ENCODE assay signal across 11 cellular contexts in the genomic region with DNA sequence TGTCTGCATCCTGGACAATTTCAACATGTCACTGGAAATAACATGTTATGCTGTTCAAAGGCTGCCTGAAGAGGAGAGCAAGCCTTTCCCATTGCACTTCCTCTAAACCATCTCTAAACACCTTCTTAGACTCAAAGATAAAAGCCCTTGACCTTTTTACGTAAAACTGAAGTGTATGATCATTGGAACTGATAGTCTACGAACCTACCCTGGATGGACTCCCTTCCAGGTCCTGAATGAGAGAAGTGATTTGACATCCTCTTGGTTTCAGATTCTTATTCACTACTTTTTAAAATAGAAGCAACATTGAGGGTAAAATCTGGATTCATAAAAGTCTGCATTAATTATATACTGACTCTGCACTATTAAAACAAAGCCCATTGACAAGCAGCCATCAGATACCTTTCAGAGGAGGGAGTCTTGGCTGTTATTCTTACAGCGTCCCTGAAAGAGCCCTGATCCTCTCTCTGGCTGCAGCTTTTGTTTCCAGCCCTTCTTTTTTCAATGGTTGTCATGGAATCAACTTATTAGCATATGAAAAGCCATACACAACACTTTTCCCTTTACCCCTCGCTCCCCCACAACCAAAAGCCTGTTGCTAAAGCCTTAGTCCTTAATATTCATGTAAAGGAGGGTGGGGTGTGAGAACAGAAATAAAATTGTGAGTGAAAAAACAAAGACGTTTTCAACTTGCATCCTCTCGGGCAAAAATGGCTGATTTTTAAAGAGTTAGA.
A peak's percentile ranks its signal among the peaks of the same experiment; 100 is the strongest.
DNase-seq lines count a peak whose midpoint lies in the region; ATAC-seq and TF ChIP-seq lines count a peak whose summit lies in the region.
"Had no signal": no experiment of that assay in that cellular context is flagged by ENCODE, and none has a peak within 500 bp of the region (broad histone marks: within the 10 kb centered on the region; RNA-seq: fewer than 3 reads in every experiment).

No MANE protein-coding gene starts in this region.

- no peak overlapping the region for H3K27ac ChIP-seq in IMR-90 (ENCODE audit: insufficient read depth, low read length)
- peak overlapping the region; percentile 97 for H3K27ac ChIP-seq in iPS-18a (ENCODE audit: low read length)
- H3K27ac ChIP-seq in smooth muscle cell (ENCODE audit: low read depth), result no peak overlapping the region
- H3K27ac ChIP-seq in aorta (ENCODE audit: low read depth in 1 of 2, low read length in 2 of 2), result no peak overlapping the region
- no peak overlapping the region for H3K27ac ChIP-seq in SJCRH30

- peaks cover 3% of the 10 kb centered on the region; the same call in 1 of the 2 replicates for H3K9me1 ChIP-seq in IMR-90 (ENCODE audit: insufficient read depth, low read length)

- no peak overlapping the region for H3K56ac ChIP-seq in IMR-90 (ENCODE audit: extremely low read depth, insufficient read depth, low read length)

- H3K4me3 ChIP-seq in IMR-90 (ENCODE audit: insufficient read depth, low read depth, low read length) (no peak overlapping the region), iPS-18a (ENCODE audit: low read length) (peak overlapping the region; percentile 47), smooth muscle cell (no peak overlapping the region), aorta (ENCODE audit: low read length in 2 of 2) (no peak overlapping the region), SJCRH30 (no peak overlapping the region)

- no peak overlapping the region for H4K91ac ChIP-seq in IMR-90 (ENCODE audit: insufficient read depth, low read depth, low read length)

- no peaks in the 10 kb centered on the region for H4K20me1 ChIP-seq in IMR-90 (ENCODE audit: insufficient read depth, low read length)
- H4K20me1 ChIP-seq in smooth muscle cell (ENCODE audit: low read depth), result no peaks in the 10 kb centered on the region

- H2AK9ac ChIP-seq in IMR-90 (replicated peaks; ENCODE audit: low read depth, low read length, poor library complexity), result no peak overlapping the region

- ATAC-seq in IMR-90 (ENCODE audit: low read depth) (no peak; the same call in 1 of the 2 replicates), aorta (ENCODE audit: low FRiP score) (no peak)
- ATAC-seq: HepG2 had no signal

- DNase-seq in IMR-90 (no peak), NCI-H748 treated with DMSO at 0.1 percent for 48 hours (lab: John Stamatoyannopoulos, UW) (peak; percentile 85), smooth muscle cell (lab: John Stamatoyannopoulos, UW; ENCODE audit: unreplicated experiment) (no peak), aorta (no peak), SJCRH30 (no peak), SIG-M5 treated with dmso at 0.1 percent for 504 hours (lab: John Stamatoyannopoulos, UW; ENCODE audit: unreplicated experiment) (no peak)
- DNase-seq: activated CD4-positive, CD25-positive, alpha-beta regulatory T cell treated with anti-CD3 and anti-CD28 coated beads, Interleukin-2, amount 50 U/mL, for 72 hours; CD4-positive, alpha-beta memory T cell; NCI-H1694 had no signal

- H3K4me2 ChIP-seq in IMR-90 (ENCODE audit: low read depth, low read length), result no peak overlapping the region; the same call in 1 of the 2 replicates
- peak overlapping the region; percentile 28 for H3K4me2 ChIP-seq in smooth muscle cell

- 80% methylated on average over 1 of the region's 6 CpGs; no CpG with 5 or more reads in 1 of the 2 experiments for WGBS in IMR-90 (ENCODE audit: extremely low coverage in 2 of 2, insufficient read length in 1 of 2), 2 experiments
- 35% methylated on average over 6 of the region's 6 CpGs for WGBS in smooth muscle cell (ENCODE audit: low lambda C conversion rate)
- WGBS in aorta, 2 donors, result 83 to 87% methylated on average over 6 of the region's 6 CpGs

- H3K14ac ChIP-seq in IMR-90 (replicated peaks; ENCODE audit: low read depth, low read length), result no peak overlapping the region; the same call in 1 of the 2 replicates

- no peaks in the 10 kb centered on the region for H3K79me2 ChIP-seq in smooth muscle cell (ENCODE audit: low read depth)

- H3K27me3 ChIP-seq in IMR-90 (ENCODE audit: control insufficient read depth, insufficient read depth, low read length), result no peaks in the 10 kb centered on the region; the same call in 1 of the 2 replicates
- no peaks in the 10 kb centered on the region for H3K27me3 ChIP-seq in iPS-18a (ENCODE audit: control insufficient read depth, insufficient read depth, low read length)
- H3K27me3 ChIP-seq in smooth muscle cell (ENCODE audit: low read depth), result no peaks in the 10 kb centered on the region
- no peaks in the 10 kb centered on the region for H3K27me3 ChIP-seq in aorta (ENCODE audit: control insufficient read depth in 1 of 2, insufficient read depth in 2 of 2, low read length in 1 of 2)
- no peaks in the 10 kb centered on the region for H3K27me3 ChIP-seq in SJCRH30

- TF ChIP-seq POLR2A in IMR-90 (IDR thresholded peaks at IDR 0.05; ENCODE audit: low read depth, low read length), result no peak

- H3K4ac ChIP-seq in IMR-90 (ENCODE audit: low read depth, low read length), result no peak overlapping the region

- H3K18ac ChIP-seq in IMR-90 (ENCODE audit: low read depth, low read length), result peak overlapping the region; percentile 37; the same call in 1 of the 2 replicates

- no peak overlapping the region for H2BK120ac ChIP-seq in IMR-90 (ENCODE audit: low read depth, low read length)

- no peaks in the 10 kb centered on the region for H3F3A ChIP-seq in smooth muscle cell (ENCODE audit: low read depth)

- TF ChIP-seq RAD21 in IMR-90 (IDR thresholded peaks at IDR 0.05; ENCODE audit: low read length), result no peak

- H3K9me3 ChIP-seq in IMR-90 (ENCODE audit: control insufficient read depth, insufficient read depth, low read length) (no peaks in the 10 kb centered on the region), iPS-18a (ENCODE audit: control insufficient read depth, low read depth, low read length) (no peaks in the 10 kb centered on the region), smooth muscle cell (replicated peaks; ENCODE audit: low read depth) (no peaks in the 10 kb centered on the region), aorta (ENCODE audit: control insufficient read depth, low read length) (no peaks in the 10 kb centered on the region), SJCRH30 (replicated peaks) (no peaks in the 10 kb centered on the region)

- H3K23ac ChIP-seq in IMR-90 (ENCODE audit: low read depth, low read length), result no peak overlapping the region

- no peaks in the 10 kb centered on the region for H3K79me1 ChIP-seq in IMR-90 (ENCODE audit: low read depth in 1 of 2, low read length in 2 of 2)

- H2BK5ac ChIP-seq in IMR-90 (ENCODE audit: low read depth, low read length, poor library complexity, severe bottlenecking), result no peak overlapping the region

- no peak overlapping the region for H2AK5ac ChIP-seq in IMR-90 (ENCODE audit: low read depth, low read length)

- peak overlapping the region; percentile 6; the same call in 1 of the 3 replicates for H2BK15ac ChIP-seq in IMR-90 (ENCODE audit: low read depth, low read length)

- H2AFZ ChIP-seq in IMR-90 (replicated peaks; ENCODE audit: low read length, poor library complexity), result no peak overlapping the region
- H2AFZ ChIP-seq in smooth muscle cell (ENCODE audit: low read depth), result peak overlapping the region; percentile 59

- dilution Hi-C loops in IMR-90 (cut with HindIII; ENCODE audit: low sequenced_read_pairs, unreplicated experiment), result no loop called here

- H4K8ac ChIP-seq in IMR-90 (ENCODE audit: low read depth in 2 of 2, low read length in 2 of 2), result no peak overlapping the region

- H4K5ac ChIP-seq in IMR-90 (ENCODE audit: low read depth, low read length), result no peak overlapping the region

- TF ChIP-seq CTCF in IMR-90 (conservative IDR thresholded peaks at IDR 0.05; ENCODE audit: low read depth, low read length) (no peak), smooth muscle cell (IDR thresholded peaks at IDR 0.05; ENCODE audit: borderline replicate concordance, insufficient read depth, poor library complexity, severe bottlenecking) (no peak)

- in situ Hi-C loops in IMR-90 (cut with MboI; ENCODE audit: low sequenced_read_pairs), result no loop called here

- no peak overlapping the region for H3K9ac ChIP-seq in IMR-90 (ENCODE audit: low read depth, low read length)
- peak overlapping the region; percentile 67 for H3K9ac ChIP-seq in iPS-18a (ENCODE audit: low read length)
- no peak overlapping the region for H3K9ac ChIP-seq in smooth muscle cell (ENCODE audit: low read depth)

- H3K4me1 ChIP-seq in IMR-90 (ENCODE audit: control insufficient read depth, insufficient read depth, low read length), result no peaks in the 10 kb centered on the region
- peaks cover 38% of the 10 kb centered on the region for H3K4me1 ChIP-seq in iPS-18a (ENCODE audit: control insufficient read depth, low read depth, low read length)
- H3K4me1 ChIP-seq in smooth muscle cell (ENCODE audit: low read depth), result peaks cover 32% of the 10 kb centered on the region
- H3K4me1 ChIP-seq in aorta (ENCODE audit: control insufficient read depth in 1 of 2, insufficient read depth in 2 of 2, low read length in 2 of 2), result no peaks in the 10 kb centered on the region
- H3K4me1 ChIP-seq in SJCRH30, result no peaks in the 10 kb centered on the region

- POLR2A ChIA-PET in IMR-90 (lab: Charles Lee; ENCODE audit: unreplicated experiment), result no interaction called here

- CTCF ChIA-PET in IMR-90 (lab: Yijun Ruan, JAX), result interaction anchor here (1.0 kb wide), 1 partner anchor 16 kb away, joined by 3 read pairs; no protein-coding TSS in a partner anchor

- intact Hi-C loops in IMR-90 (cut with micrococcal nuclease) (no loop called here), aorta (cut with DNase I) (no loop called here)

- H3K36me3 ChIP-seq in IMR-90 (ENCODE audit: control insufficient read depth, insufficient read depth, low read length) (no peaks in the 10 kb centered on the region), iPS-18a (ENCODE audit: control insufficient read depth, low read depth, low read length) (no peaks in the 10 kb centered on the region), smooth muscle cell (ENCODE audit: low read depth) (no peaks in the 10 kb centered on the region), aorta (ENCODE audit: control insufficient read depth in 1 of 2, insufficient read depth in 2 of 2, low read length in 1 of 2) (no peaks in the 10 kb centered on the region), SJCRH30 (no peaks in the 10 kb centered on the region)

- no TSS peak for BruUV-seq in IMR-90 (replicated peaks; lab: Mats Ljungman, UMichigan)

- H2BK20ac ChIP-seq in IMR-90 (ENCODE audit: low read depth, low read length), result peak overlapping the region; percentile 17; the same call in 1 of the 2 replicates

TF ChIP-seq in IMR-90, 13 proteins besides CTCF, POLR2A, EP300 and RAD21 (continues in another document):
- TF ChIP-seq, protein P1, sequence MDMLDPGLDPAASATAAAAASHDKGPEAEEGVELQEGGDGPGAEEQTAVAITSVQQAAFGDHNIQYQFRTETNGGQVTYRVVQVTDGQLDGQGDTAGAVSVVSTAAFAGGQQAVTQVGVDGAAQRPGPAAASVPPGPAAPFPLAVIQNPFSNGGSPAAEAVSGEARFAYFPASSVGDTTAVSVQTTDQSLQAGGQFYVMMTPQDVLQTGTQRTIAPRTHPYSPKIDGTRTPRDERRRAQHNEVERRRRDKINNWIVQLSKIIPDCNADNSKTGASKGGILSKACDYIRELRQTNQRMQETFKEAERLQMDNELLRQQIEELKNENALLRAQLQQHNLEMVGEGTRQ (IDR thresholded peaks at IDR 0.05; ENCODE audit: low read depth, low read length), result no peak
- TF ChIP-seq CEBPB (IDR thresholded peaks at IDR 0.05; ENCODE audit: low read depth, low read length) (no peak), MAFK (IDR thresholded peaks at IDR 0.05; ENCODE audit: low read depth, low read length) (no peak), MXI1 (IDR thresholded peaks at IDR 0.05; ENCODE audit: borderline replicate concordance, low read depth, low read length) (no peak)
